In the genomic region with DNA sequence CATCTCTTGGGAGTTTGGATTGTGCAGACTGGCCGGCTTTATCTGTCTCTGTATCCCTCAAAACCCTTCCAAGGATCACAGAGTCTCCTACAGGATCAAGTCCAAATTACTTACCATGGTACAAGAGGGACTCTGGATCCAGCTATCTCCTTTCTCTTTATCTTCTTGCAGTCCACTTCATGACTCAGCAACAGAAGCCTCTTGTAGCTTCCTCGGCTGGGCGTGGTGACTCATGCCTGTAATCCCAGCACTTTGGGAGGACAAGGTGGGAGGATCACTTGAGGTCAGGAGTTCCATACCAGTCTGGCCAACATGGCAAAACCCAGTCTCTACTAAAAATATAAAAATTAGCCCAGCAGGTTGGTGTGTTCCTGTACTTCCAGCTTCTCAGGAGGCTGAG, we compare ENCODE assay signal across 20 cellular contexts.
DNase-seq lines count a peak whose midpoint lies in the region; ATAC-seq and TF ChIP-seq lines count a peak whose summit lies in the region.
"Had no signal": no experiment of that assay in that cellular context is flagged by ENCODE, and none has a peak within 500 bp of the region (broad histone marks: within the 10 kb centered on the region; RNA-seq: fewer than 3 reads in every experiment).

No MANE protein-coding gene starts in this region.

- no peaks in the 10 kb centered on the region for H4K20me1 ChIP-seq in GM23338 (replicated peaks; ENCODE audit: insufficient read depth)

- H4K8ac ChIP-seq in neuronal stem cell (ENCODE audit: low read depth, low read length) = no peak overlapping the region

- H3K27me3 Mint-ChIP-seq in GM23338 (ENCODE audit: insufficient read depth, low read depth, poor library complexity) = peaks cover 2% of the 10 kb centered on the region
- H3K27me3 Mint-ChIP-seq in naive thymus-derived CD4-positive, alpha-beta T cell = peaks cover 0 to 8% (median 4%) of the 10 kb centered on the region in 5 donors
- H3K27me3 Mint-ChIP-seq: stimulated activated memory B cell treated with anti-CD40 and anti-IgM and Interleukin-4, amounts not matched to agents 10 μg/mL and 1 μg/mL and 100 μg/mL, for 72 hours had no signal

- no peak overlapping the region for H4K91ac ChIP-seq in neuronal stem cell (ENCODE audit: low read depth, low read length, poor library complexity)

- no peaks in the 10 kb centered on the region for H3K79me2 ChIP-seq in GM23338 (replicated peaks; ENCODE audit: insufficient read depth)

- no peaks in the 10 kb centered on the region for H3K9me3 ChIP-seq in naive thymus-derived CD4-positive, alpha-beta T cell (ENCODE audit: control insufficient read depth in 2 of 3, low read length in 3 of 3)
- H3K9me3 ChIP-seq in neuronal stem cell (replicated peaks in 1 of 2; ENCODE audit: control insufficient read depth in 2 of 2, insufficient read depth in 1 of 2, low read depth in 1 of 2, low read length in 2 of 2) = no peaks in the 10 kb centered on the region
- H3K9me3 ChIP-seq: spleen, transverse colon had no signal

- no peak overlapping the region for H3K18ac ChIP-seq in neuronal stem cell (ENCODE audit: low read length)

- H2AFZ ChIP-seq in GM23338 (peak overlapping the region; percentile 76; the same call in 1 of the 2 replicates), neuronal stem cell (ENCODE audit: low read length) (no peak overlapping the region)

- H3K14ac ChIP-seq in neuronal stem cell (ENCODE audit: low read length) = no peak overlapping the region

- H3K36me3 ChIP-seq in GM23338 (ENCODE audit: insufficient read depth) (no peaks in the 10 kb centered on the region), neuronal stem cell (replicated peaks in 1 of 2; ENCODE audit: control insufficient read depth in 2 of 2, insufficient read depth in 2 of 2, low read length in 2 of 2) (no peaks in the 10 kb centered on the region)
- H3K36me3 ChIP-seq in naive thymus-derived CD4-positive, alpha-beta T cell (ENCODE audit: control insufficient read depth in 2 of 3, insufficient read depth in 3 of 3, low read length in 3 of 3) = no peaks in the 10 kb centered on the region
- H3K36me3 ChIP-seq: cardiac muscle cell, spleen, transverse colon had no signal

- H3K9me2 ChIP-seq in GM23338 (ENCODE audit: insufficient read depth) = peaks cover 16% of the 10 kb centered on the region; the same call in 1 of the 2 replicates

- no peaks in the 10 kb centered on the region for H3K9me3 Mint-ChIP-seq in GM23338
- peaks cover 0 to 2% (median 0%) of the 10 kb centered on the region in 11 donors for H3K9me3 Mint-ChIP-seq in naive thymus-derived CD4-positive, alpha-beta T cell
- H3K9me3 Mint-ChIP-seq: stimulated activated memory B cell treated with anti-CD40 and anti-IgM and Interleukin-4, amounts not matched to agents 10 μg/mL and 1 μg/mL and 100 μg/mL, for 72 hours; T-helper 2 cell treated with Interferon-gamma antibody and Interleukin-4, amounts not matched to agents 5 μg/mL and 100 μg/mL, for 36 hours had no signal

- TF ChIP-seq CTCF in GM23338 (conservative IDR thresholded peaks at IDR 0.05; ENCODE audit: low read depth in 2 of 2) = no peak
- no peak for TF ChIP-seq CTCF in NB4 (IDR thresholded peaks at IDR 0.05; ENCODE audit: low read depth, low read length)

- H3K27ac ChIP-seq in GM23338 (ENCODE audit: low read depth) (no peak overlapping the region), caudate nucleus (ENCODE audit: low read depth, low read length) (peak overlapping the region; percentile 56), neuronal stem cell (replicated peaks; ENCODE audit: low read length) (no peak overlapping the region)
- no peak overlapping the region for H3K27ac ChIP-seq in naive thymus-derived CD4-positive, alpha-beta T cell (ENCODE audit: low read depth, low read length)
- H3K27ac ChIP-seq: cardiac muscle cell, spleen, transverse colon had no signal

- TF ChIP-seq POLR2A in NB4 (IDR thresholded peaks at IDR 0.05; ENCODE audit: extremely low read depth, insufficient read length) = no peak

- no peaks in the 10 kb centered on the region for H3K27me3 ChIP-seq in GM23338 (ENCODE audit: insufficient read depth)
- no peaks in the 10 kb centered on the region for H3K27me3 ChIP-seq in naive thymus-derived CD4-positive, alpha-beta T cell (ENCODE audit: control insufficient read depth in 2 of 2, insufficient read depth in 2 of 2, low read length in 2 of 2)
- no peaks in the 10 kb centered on the region for H3K27me3 ChIP-seq in neuronal stem cell (ENCODE audit: control insufficient read depth in 3 of 3, insufficient read depth in 3 of 3, low read depth in 1 of 3, low read length in 3 of 3)
- H3K27me3 ChIP-seq: cardiac muscle cell, spleen, transverse colon had no signal

- no peak for DNase-seq in GM23338 (ENCODE audit: low spot score)
- peak; percentile 80 for DNase-seq in NB4 (ENCODE audit: low read depth)
- no peak for DNase-seq in caudate nucleus (lab: John Stamatoyannopoulos, UW)
- no peak for DNase-seq in naive thymus-derived CD4-positive, alpha-beta T cell
- DNase-seq in NCI-H146 (lab: John Stamatoyannopoulos, UW) = no peak
- no peak for DNase-seq in neuronal stem cell (ENCODE audit: low spot score)
- DNase-seq in activated T-cell treated with anti-CD3 and anti-CD28 coated beads, Interleukin-2, amount 50 U/mL, for 48 hours = no peak
- DNase-seq: activated CD4-positive, alpha-beta T cell treated with anti-CD3 and anti-CD28 coated beads for 48 hours; activated naive CD4-positive, alpha-beta T cell treated with anti-CD3 and anti-CD28 coated beads, Interleukin-2, amount 50 U/mL, for 16 hours; KG1; NCI-H1436 treated with DMSO at 0.1 percent for 48 hours; NCI-H2227 treated with DMSO at 0.1 percent for 48 hours; posterior cingulate gyrus; SIG-M5; spleen; transverse colon had no signal

- WGBS in neuronal stem cell (ENCODE audit: extremely low coverage in 2 of 2, insufficient read length in 2 of 2, insufficient replicate concordance in 1 of 2), 2 donors = no CpG with 5 or more reads among the region's 3 CpGs

- H2AK5ac ChIP-seq in neuronal stem cell (ENCODE audit: low read depth, low read length) = no peak overlapping the region

- no peak overlapping the region for H2BK15ac ChIP-seq in neuronal stem cell (ENCODE audit: low read length)

- H3K4me1 ChIP-seq in GM23338 (ENCODE audit: insufficient read depth) = peaks cover 13% of the 10 kb centered on the region
- H3K4me1 ChIP-seq in naive thymus-derived CD4-positive, alpha-beta T cell (ENCODE audit: control insufficient read depth in 2 of 2, insufficient read depth in 2 of 2, low read length in 2 of 2) = no peaks in the 10 kb centered on the region
- peaks cover 7 to 13% of the 10 kb centered on the region in 2 donors for H3K4me1 ChIP-seq in neuronal stem cell (ENCODE audit: control insufficient read depth in 2 of 2, insufficient read depth in 1 of 2, low read depth in 1 of 2, low read length in 2 of 2)
- H3K4me1 ChIP-seq: spleen, transverse colon had no signal

- H3K4me3 ChIP-seq in GM23338 (no peak overlapping the region), NB4 (ENCODE audit: low read depth, low read length) (no peak overlapping the region), neuronal stem cell (ENCODE audit: low read length in 2 of 2) (no peak overlapping the region)
- H3K4me3 ChIP-seq in naive thymus-derived CD4-positive, alpha-beta T cell (ENCODE audit: low read length) = no peak overlapping the region
- H3K4me3 ChIP-seq: cardiac muscle cell, spleen, transverse colon had no signal

- no peak overlapping the region for H3K27ac Mint-ChIP-seq in GM23338
- H3K27ac Mint-ChIP-seq in naive thymus-derived CD4-positive, alpha-beta T cell = no peak overlapping the region
- H3K27ac Mint-ChIP-seq: stimulated activated memory B cell treated with anti-CD40 and anti-IgM and Interleukin-4, amounts not matched to agents 10 μg/mL and 1 μg/mL and 100 μg/mL, for 72 hours; T-helper 2 cell treated with Interferon-gamma antibody and Interleukin-4, amounts not matched to agents 5 μg/mL and 100 μg/mL, for 36 hours had no signal

- H3K36me3 Mint-ChIP-seq in GM23338 (ENCODE audit: low read depth) = no peaks in the 10 kb centered on the region
- H3K36me3 Mint-ChIP-seq in naive thymus-derived CD4-positive, alpha-beta T cell = no peaks in the 10 kb centered on the region
- H3K36me3 Mint-ChIP-seq: stimulated activated memory B cell treated with anti-CD40 and anti-IgM and Interleukin-4, amounts not matched to agents 10 μg/mL and 1 μg/mL and 100 μg/mL, for 72 hours had no signal

- ATAC-seq in GM23338 = no peak
- peak; percentile 22 for ATAC-seq in naive thymus-derived CD4-positive, alpha-beta T cell
- no peak for ATAC-seq in GM21381 (IDR thresholded peaks at IDR 0.05; ENCODE audit: unreplicated experiment)
- ATAC-seq: stimulated activated memory B cell treated with anti-CD40 and anti-IgM and Interleukin-4, amounts not matched to agents 10 μg/mL and 1 μg/mL and 100 μg/mL, for 72 hours had no signal

- intact Hi-C loops in naive thymus-derived CD4-positive, alpha-beta T cell (cut with micrococcal nuclease) = no loop called here

- H2BK120ac ChIP-seq in neuronal stem cell (ENCODE audit: low read depth, low read length) = no peak overlapping the region

- peaks cover 21% of the 10 kb centered on the region for H3K4me1 Mint-ChIP-seq in GM23338
- peaks cover 0 to 8% (median 0%) of the 10 kb centered on the region in 7 donors for H3K4me1 Mint-ChIP-seq in naive thymus-derived CD4-positive, alpha-beta T cell

- H3F3A ChIP-seq in GM23338 (replicated peaks; ENCODE audit: low read depth) = no peaks in the 10 kb centered on the region

- no peaks in the 10 kb centered on the region for H3K79me1 ChIP-seq in neuronal stem cell (ENCODE audit: low read depth, low read length)

- CTCF ChIA-PET in naive thymus-derived CD4-positive, alpha-beta T cell (lab: Charles Lee) = no interaction called here

- no peak overlapping the region for H3K23ac ChIP-seq in neuronal stem cell (ENCODE audit: low read depth, low read length, poor library complexity)

- no peak overlapping the region for H3K4me3 Mint-ChIP-seq in GM23338
- H3K4me3 Mint-ChIP-seq in naive thymus-derived CD4-positive, alpha-beta T cell = no peak overlapping the region
- H3K4me3 Mint-ChIP-seq: stimulated activated memory B cell treated with anti-CD40 and anti-IgM and Interleukin-4, amounts not matched to agents 10 μg/mL and 1 μg/mL and 100 μg/mL, for 72 hours; T-helper 2 cell treated with Interferon-gamma antibody and Interleukin-4, amounts not matched to agents 5 μg/mL and 100 μg/mL, for 36 hours had no signal

- no peak overlapping the region for H3K4ac ChIP-seq in neuronal stem cell (ENCODE audit: low read length)

- POLR2A ChIA-PET in naive thymus-derived CD4-positive, alpha-beta T cell (lab: Charles Lee) = no interaction called here

- H2BK5ac ChIP-seq in neuronal stem cell (ENCODE audit: low read length) = no peak overlapping the region

- no peak overlapping the region for H3K4me2 ChIP-seq in GM23338
- H3K4me2 ChIP-seq in neuronal stem cell (ENCODE audit: insufficient read depth, low read length, poor library complexity, severe bottlenecking) = no peak overlapping the region

- H3K9ac ChIP-seq in neuronal stem cell (ENCODE audit: low read depth, low read length, poor library complexity) = no peak overlapping the region

- H2BK12ac ChIP-seq in neuronal stem cell (ENCODE audit: low read length) = no peak overlapping the region

TF ChIP-seq in GM23338, 12 proteins besides CTCF, POLR2A, EP300 and RAD21 (continues in another document):
- TF ChIP-seq STAT1 (IDR thresholded peaks at IDR 0.05; ENCODE audit: unreplicated experiment) (no peak), POLR2AphosphoS5 (IDR thresholded peaks at IDR 0.05; ENCODE audit: low read depth) (no peak), ZNF331 (CRISPR knock-in tag; IDR thresholded peaks at IDR 0.05; ENCODE audit: low read depth) (no peak), EZH2phosphoT487 (IDR thresholded peaks at IDR 0.05; ENCODE audit: unreplicated experiment) (no peak)
